In the genomic region with DNA sequence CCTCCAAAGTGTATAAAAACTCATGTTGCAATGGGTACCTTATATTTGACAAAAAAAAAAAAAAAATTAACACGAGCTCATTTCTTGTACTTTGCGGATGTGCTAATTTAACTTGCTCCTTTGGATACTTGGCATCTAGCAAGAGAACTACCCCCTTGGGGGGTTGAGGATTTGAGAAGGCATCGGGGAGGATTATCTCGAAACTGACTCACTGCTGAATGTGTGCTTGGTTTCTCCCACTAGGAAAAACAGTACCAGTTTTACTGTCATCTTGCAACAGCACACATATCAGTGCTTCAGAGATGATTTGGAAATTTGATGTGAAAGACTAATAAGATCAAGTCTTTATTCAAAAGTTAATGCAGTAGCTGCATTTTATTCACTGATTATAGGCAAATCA, we compare ENCODE assay signal across 8 cellular contexts. TPM values are rescaled to one million over a fixed set of nuclear protein-coding genes. Genes with fewer than 3 reads are reported as not detected.
A peak's percentile ranks its signal among the peaks of the same experiment; 100 is the strongest.
DNase-seq lines count a peak whose midpoint lies in the region; ATAC-seq and TF ChIP-seq lines count a peak whose summit lies in the region.

No MANE protein-coding gene starts in this region.

- no peak for TF ChIP-seq EP300 in stomach (IDR thresholded peaks at IDR 0.05)

- no peaks in the 10 kb centered on the region for H3K9me3 Mint-ChIP-seq in T-cell

- ATAC-seq in T-cell (replicated peaks in 1 of 4) (no peak), GM18909 (IDR thresholded peaks at IDR 0.05; ENCODE audit: poor library complexity, unreplicated experiment) (no peak), HG03175 (IDR thresholded peaks at IDR 0.05; ENCODE audit: unreplicated experiment) (no peak)

- H3K9me3 ChIP-seq in stomach, result no peaks in the 10 kb centered on the region

- no peak for TF ChIP-seq POLR2A in stomach (IDR thresholded peaks at IDR 0.05)

- CTCF ChIA-PET in T-cell (lab: Charles Lee), result interaction anchor here (0.5 to 2.9 kb wide), 16 partner anchors 11 to 1223 kb away, joined by 3 to 31 read pairs (median 4); no protein-coding TSS in a partner anchor

- peak overlapping the region; percentile 62 to 71 for H3K27ac Mint-ChIP-seq in T-cell

- no peak for TF ChIP-seq CTCF in stomach (IDR thresholded peaks at IDR 0.05)

- intact Hi-C loops in stomach (cut with DNase I; ENCODE audit: low total_unique reads), result no loop called here

- DNase-seq in NCI-H2171 treated with DMSO at 0.1 percent for 48 hours (lab: John Stamatoyannopoulos, UW) (peak; percentile 7), NCI-H2171 (lab: John Stamatoyannopoulos, UW) (no peak), T-cell (no peak), glomerular visceral epithelial cell (ENCODE audit: extremely low spot score) (peak; percentile 16), stomach (no peak), GF-D8 (lab: John Stamatoyannopoulos, UW) (no peak)

- H3K4me3 ChIP-seq in stomach, result peak overlapping the region; percentile 73 to 81 (median 76)

- H3K27me3 ChIP-seq in stomach, result no peaks in the 10 kb centered on the region

- H3K4me1 ChIP-seq in stomach, result peaks cover 0 to 19% (median 10%) of the 10 kb centered on the region in 4 donors

- peaks cover 19% of the 10 kb centered on the region for H3K36me3 Mint-ChIP-seq in T-cell

- H3K4me1 Mint-ChIP-seq in T-cell, result peaks cover 23 to 31% (median 24%) of the 10 kb centered on the region in 3 donors

- H3K27me3 Mint-ChIP-seq in T-cell, result no peaks in the 10 kb centered on the region

- H3K36me3 ChIP-seq in stomach, result peaks cover 0 to 22% (median 17%) of the 10 kb centered on the region in 4 donors

- POLR2A ChIA-PET in T-cell (lab: Charles Lee), result interaction anchor here (0.6 to 0.7 kb wide), 7 partner anchors 10 to 537 kb away, joined by 3 to 13 read pairs (median 4); no protein-coding TSS in a partner anchor

- no peak overlapping the region for H3K27ac ChIP-seq in stomach

- WGBS in stomach, 5 donors, result 42 to 56% (median 47%) methylated on average over 4 of the region's 4 CpGs

- H3K4me3 Mint-ChIP-seq in T-cell, result peak overlapping the region; percentile 96 to 97 (median 97)

RNA-seq across cellular contexts. Expression of a gene that starts 0.9 kb away (rescaled TPM):
- total RNA-seq in T-cell (10 to 100 TPM; 21.5 to 24.8 (median 22.9) TPM), stomach (100 to 1,000 TPM in 1 of 5 donors, 10 to 100 TPM in 2, 1 to 10 TPM in 1, not detected in 1; 4.3 to 202 (median 35.8) TPM)
- 1 to 10 TPM; 2.4 to 2.6 (median 2.4) TPM for polyA plus RNA-seq in stomach

RNA-seq across cellular contexts. Expression of a gene that starts 43.3 kb away (rescaled TPM):
- 10 to 100 TPM in 1 of 5 donors, 1 to 10 TPM in 4; 6.3 to 11.0 (median 8.1) TPM for total RNA-seq in T-cell
- 10 to 100 TPM in 1 of 5 donors, 1 to 10 TPM in 4; 1.2 to 11.0 (median 5.4) TPM for total RNA-seq in stomach
- under 1 TPM; 0.61 to 0.81 (median 0.73) TPM for polyA plus RNA-seq in stomach

Comparison
In these comparisons a context has a peak if more than half of its experiments do, and no peak if none do; other contexts are left out.
1. DNase-seq: peak in NCI-H2171 treated with DMSO at 0.1 percent for 48 hours (single experiment) and glomerular visceral epithelial cell (single experiment); none in NCI-H2171 (single experiment), T-cell (0 of 34), stomach (single experiment) and GF-D8 (single experiment).